In the genomic region with DNA sequence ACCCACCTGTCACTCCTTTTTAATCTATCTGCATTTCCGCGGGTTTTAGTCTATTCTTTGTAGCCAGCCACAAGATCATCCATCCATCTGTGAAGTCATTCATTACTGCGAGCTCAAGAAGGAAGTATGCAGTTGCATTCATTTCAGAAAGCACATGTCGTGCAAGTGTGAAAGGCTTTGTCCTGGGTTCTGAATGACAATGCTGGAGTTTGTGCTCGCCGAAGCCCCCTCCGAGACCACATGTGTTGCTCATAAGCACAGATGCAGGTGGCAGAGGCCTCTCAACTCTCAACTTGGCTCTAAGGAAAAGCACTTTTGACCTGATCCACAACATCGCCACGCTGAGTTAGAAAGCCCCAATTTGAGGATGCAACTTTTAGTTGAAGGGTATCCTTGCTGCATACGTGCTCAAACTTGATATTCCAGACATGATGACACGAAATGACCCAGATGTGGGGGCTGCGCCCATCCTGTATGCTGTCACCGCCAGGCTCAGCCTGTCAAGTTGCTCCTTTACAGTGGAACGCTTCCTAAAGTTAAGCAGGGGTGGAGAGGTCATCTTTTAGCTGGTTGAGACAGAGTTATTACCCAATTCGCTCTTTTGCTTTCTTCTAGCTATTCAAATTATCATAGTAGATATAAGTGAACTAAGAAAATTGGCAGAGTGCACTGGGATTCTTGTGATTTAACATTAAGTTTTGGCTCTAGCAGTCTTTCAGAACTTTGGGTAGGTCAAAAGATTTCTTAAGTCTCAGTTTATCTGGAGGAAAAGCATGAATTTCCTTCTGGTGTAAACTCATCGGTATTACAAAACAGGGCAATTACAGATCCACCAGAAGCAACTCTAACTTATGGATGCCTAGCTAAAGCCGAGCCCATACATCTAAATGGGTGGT, we compare ENCODE assay signal across 16 cellular contexts.
DNase-seq lines count a peak whose midpoint lies in the region; TF ChIP-seq lines count a peak whose summit lies in the region.
"Had no signal": no experiment of that assay in that cellular context is flagged by ENCODE, and none has a peak within 500 bp of the region (broad histone marks: within the 10 kb centered on the region; RNA-seq: fewer than 3 reads in every experiment).

No MANE protein-coding gene starts in this region.

- no peak overlapping the region for H3K27ac Mint-ChIP-seq in Caco-2 (ENCODE audit: unreplicated experiment)
- H3K27ac Mint-ChIP-seq: B cell; CD4-positive, CD25-positive, alpha-beta regulatory T cell had no signal

- peak overlapping the region in 1 of 2 experiments; percentile 62 for H3K18ac ChIP-seq in mesenchymal stem cell (ENCODE audit: low read depth in 1 of 2, low read length in 2 of 2)

- peak overlapping the region; percentile 61 to 66 for H2BK12ac ChIP-seq in mesenchymal stem cell (ENCODE audit: low read length in 2 of 2)

- H3K4me1 ChIP-seq in mesenchymal stem cell (ENCODE audit: control insufficient read depth, insufficient read depth, low read depth, low read length) (peaks cover 13% of the 10 kb centered on the region), tibial nerve (no peaks in the 10 kb centered on the region), Caco-2 (0 out of 2 replicates have a peak, but pooled peaks cover 8% of the 10 kb centered on the region)

- no peak overlapping the region for H3K4me2 ChIP-seq in mesenchymal stem cell (ENCODE audit: low read length, poor library complexity, severe bottlenecking)

- H2AFZ ChIP-seq in mesenchymal stem cell (ENCODE audit: low read depth, low read length): no peak overlapping the region

- no peak overlapping the region for H3K27ac ChIP-seq in mesenchymal stem cell (ENCODE audit: low read length, poor library complexity, severe bottlenecking)
- H3K27ac ChIP-seq in tibial nerve: no peak overlapping the region

- no peak overlapping the region for H3K14ac ChIP-seq in mesenchymal stem cell (ENCODE audit: low read length in 2 of 2)

- DNase-seq in H7 (peak; percentile 17), MV-4-11 (lab: John Stamatoyannopoulos, UW) (peak; percentile 26), fibroblast of peridontal ligament (ENCODE audit: extremely low read depth) (peak; percentile 63), mesenchymal stem cell (no peak), NCI-H510A (lab: John Stamatoyannopoulos, UW) (no peak), amniotic stem cell (lab: John Stamatoyannopoulos, UW) (no peak), tibial nerve (ENCODE audit: low spot score in 2 of 2) (no peak), Caco-2 (no peak)
- DNase-seq: CD4-positive, CD25-positive, alpha-beta regulatory T cell; EL; NCI-H1105; NCI-H187 treated with DMSO at 0.1 percent for 48 hours; NCI-H446; NK-92 treated with Interleukin-12 subunit alpha and Interleukin-12 subunit beta, amount 100 ng/mL, for 24 hours; SIG-M5 had no signal

- WGBS in mesenchymal stem cell: 95% methylated on average over 15 of the region's 17 CpGs
- 84 to 85% methylated on average over 17 of the region's 17 CpGs for WGBS in tibial nerve, 2 donors

- POLR2A ChIA-PET in Caco-2 (lab: Charles Lee): no interaction called here

- H3K9me3 ChIP-seq in mesenchymal stem cell (ENCODE audit: control insufficient read depth, low read length) (no peaks in the 10 kb centered on the region), tibial nerve (no peaks in the 10 kb centered on the region), Caco-2 (no peaks in the 10 kb centered on the region)

- H3K4me1 Mint-ChIP-seq in Caco-2 (ENCODE audit: low read depth, unreplicated experiment): peaks cover 16% of the 10 kb centered on the region
- H3K4me1 Mint-ChIP-seq: B cell; CD4-positive, CD25-positive, alpha-beta regulatory T cell had no signal

- no peak overlapping the region for H2BK15ac ChIP-seq in mesenchymal stem cell (ENCODE audit: low read depth, poor library complexity, severe bottlenecking)

- H4K91ac ChIP-seq in mesenchymal stem cell (ENCODE audit: low read length): no peak overlapping the region

- peak overlapping the region in 1 of 2 experiments; percentile 22 for H3K4ac ChIP-seq in mesenchymal stem cell (ENCODE audit: low read depth in 1 of 2, low read length in 2 of 2)

- H3K4me3 ChIP-seq in H7 (ENCODE audit: insufficient read depth, low read depth, low read length) (no peak overlapping the region), mesenchymal stem cell (ENCODE audit: insufficient read depth in 1 of 2, low read depth in 1 of 2, low read length in 2 of 2) (no peak overlapping the region), tibial nerve (no peak overlapping the region), Caco-2 (ENCODE audit: low read depth, low read length) (no peak overlapping the region)

- H3K36me3 Mint-ChIP-seq in Caco-2 (ENCODE audit: insufficient read depth, unreplicated experiment): no peaks in the 10 kb centered on the region
- H3K36me3 Mint-ChIP-seq: CD4-positive, CD25-positive, alpha-beta regulatory T cell had no signal

- H3K27me3 ChIP-seq in H7 (ENCODE audit: control insufficient read depth, insufficient read depth, low read length): peaks cover 2% of the 10 kb centered on the region; the same call in 1 of the 2 replicates
- H3K27me3 ChIP-seq in mesenchymal stem cell (ENCODE audit: control insufficient read depth in 1 of 2, insufficient read depth in 1 of 2, low read length in 2 of 2): no peaks in the 10 kb centered on the region
- H3K27me3 ChIP-seq in tibial nerve: no peaks in the 10 kb centered on the region
- no peaks in the 10 kb centered on the region for H3K27me3 ChIP-seq in Caco-2 (replicated peaks; ENCODE audit: control insufficient read depth, insufficient read depth, low read length)

- H4K8ac ChIP-seq in mesenchymal stem cell (ENCODE audit: low read length): no peak overlapping the region

- H3K23ac ChIP-seq in mesenchymal stem cell (ENCODE audit: low read length in 2 of 2): no peak overlapping the region

- TF ChIP-seq POLR2A in tibial nerve (IDR thresholded peaks at IDR 0.05): no peak

- TF ChIP-seq CTCF in tibial nerve (IDR thresholded peaks at IDR 0.05) (no peak), Caco-2 (IDR thresholded peaks at IDR 0.05; ENCODE audit: insufficient read depth in 1 of 2, low read depth in 1 of 2, low read length in 1 of 2, severe bottlenecking in 1 of 2, unreplicated experiment in 1 of 2) (no peak)

- H3K9ac ChIP-seq in mesenchymal stem cell (ENCODE audit: low read length): no peak overlapping the region

- H3K9me3 Mint-ChIP-seq in Caco-2 (ENCODE audit: unreplicated experiment): no peaks in the 10 kb centered on the region

- H3K36me3 ChIP-seq in H7 (replicated peaks; ENCODE audit: control insufficient read depth, insufficient read depth, low read length) (no peaks in the 10 kb centered on the region), mesenchymal stem cell (ENCODE audit: control insufficient read depth in 1 of 2, insufficient read depth in 2 of 2, low read depth in 1 of 2, low read length in 2 of 2) (peaks cover 0 to 4% of the 10 kb centered on the region in 2 experiments), tibial nerve (no peaks in the 10 kb centered on the region), Caco-2 (ENCODE audit: control insufficient read depth, insufficient read depth, low read length) (no peaks in the 10 kb centered on the region)

- no peaks in the 10 kb centered on the region for H3K27me3 Mint-ChIP-seq in Caco-2 (ENCODE audit: insufficient read depth, unreplicated experiment)
- H3K27me3 Mint-ChIP-seq: B cell had no signal

- no peak overlapping the region for H3K4me3 Mint-ChIP-seq in Caco-2 (ENCODE audit: unreplicated experiment)
- H3K4me3 Mint-ChIP-seq: B cell; CD4-positive, CD25-positive, alpha-beta regulatory T cell had no signal

- peak overlapping the region; percentile 15 for H2AK5ac ChIP-seq in mesenchymal stem cell (ENCODE audit: low read length, severe bottlenecking)

- no TSS peak for BruUV-seq in Caco-2 (replicated peaks; lab: Mats Ljungman, UMichigan)

- H2BK5ac ChIP-seq in mesenchymal stem cell (ENCODE audit: low read depth, low read length, poor library complexity, severe bottlenecking): no peak overlapping the region

- H3K79me1 ChIP-seq in mesenchymal stem cell (replicated peaks; ENCODE audit: low read length, poor library complexity, severe bottlenecking): no peaks in the 10 kb centered on the region

- CTCF ChIA-PET in Caco-2 (lab: Charles Lee): interaction anchor here (0.6 to 1.1 kb wide), 2 partner anchors 15 to 80 kb away, joined by 3 read pairs; no protein-coding TSS in a partner anchor

- intact Hi-C loops in Caco-2 (cut with micrococcal nuclease; ENCODE audit: unreplicated experiment): no loop called here

- no peak for TF ChIP-seq EP300 in tibial nerve (IDR thresholded peaks at IDR 0.05)

- no peak overlapping the region for H2BK120ac ChIP-seq in mesenchymal stem cell (ENCODE audit: low read depth, low read length)

Comparison
In these comparisons a context has a peak if more than half of its experiments do, and no peak if none do; other contexts are left out.
1. DNase-seq: peak in H7 (single experiment), MV-4-11 (single experiment) and fibroblast of peridontal ligament (single experiment); none in mesenchymal stem cell (single experiment), NCI-H510A (single experiment), amniotic stem cell (single experiment), tibial nerve (0 of 2) and Caco-2 (0 of 2).